In genomic region chr18:9017900-9018217, GRCh38 we compare ENCODE assay signal across 8 cellular contexts.
DNase-seq lines count a peak whose midpoint lies in the region; ATAC-seq, FAIRE-seq and TF ChIP-seq lines count a peak whose summit lies in the region.

No MANE protein-coding gene starts in this region.

- H3K4me3 ChIP-seq in GM12875 (ENCODE audit: low read depth, low read length) (peak overlapping the region; percentile 18), PC-9 (peak overlapping the region; percentile 49; the same call in 1 of the 2 replicates), H1 (ENCODE audit: extremely low read depth in 1 of 4, insufficient read depth in 2 of 4, low read depth in 3 of 4, low read length in 4 of 4) (no peak overlapping the region), skeletal muscle cell (ENCODE audit: low read depth, low read length) (peak overlapping the region; percentile 22)

- H3K27ac ChIP-seq in PC-9, result peak overlapping the region; percentile 92
- no peak overlapping the region for H3K27ac ChIP-seq in H1 (ENCODE audit: low read depth, low read length)

- peak overlapping the region; percentile 31 for H2BK120ac ChIP-seq in H1 (replicated peaks; ENCODE audit: low read depth, low read length)

- H3K4me1 ChIP-seq in PC-9 (replicated peaks; ENCODE audit: insufficient read depth) (peaks cover 35% of the 10 kb centered on the region), H1 (replicated peaks in 1 of 4; ENCODE audit: control insufficient read depth in 3 of 4, insufficient read depth in 4 of 4, low read length in 3 of 4) (peaks cover 3 to 16% (median 11%) of the 10 kb centered on the region in 4 experiments)

- H3K79me2 ChIP-seq in PC-9 (ENCODE audit: low read depth) (no peaks in the 10 kb centered on the region), H1 (ENCODE audit: control insufficient read depth in 1 of 2, insufficient read depth in 2 of 2, low read length in 2 of 2) (no peaks in the 10 kb centered on the region)

- H3K36me3 ChIP-seq in PC-9 (ENCODE audit: low read depth) (no peaks in the 10 kb centered on the region), H1 (ENCODE audit: control insufficient read depth in 2 of 4, insufficient read depth in 4 of 4, low read length in 3 of 4) (no peaks in the 10 kb centered on the region)

- no peak overlapping the region for H3K14ac ChIP-seq in H1 (ENCODE audit: insufficient read length)

- H2BK20ac ChIP-seq in H1 (ENCODE audit: low read length), result peak overlapping the region; percentile 63; the same call in 1 of the 2 replicates

- H4K5ac ChIP-seq in H1 (ENCODE audit: insufficient read length, low read depth, low read length), result no peak overlapping the region

- H3K4ac ChIP-seq in H1 (replicated peaks; ENCODE audit: insufficient read length, low read depth, low read length), result no peak overlapping the region

- ATAC-seq in GM19035 (IDR thresholded peaks at IDR 0.05; ENCODE audit: unreplicated experiment) (no peak), GM19395 (IDR thresholded peaks at IDR 0.05; ENCODE audit: unreplicated experiment) (no peak), HG02610 (IDR thresholded peaks at IDR 0.05; ENCODE audit: unreplicated experiment) (no peak)

- peak overlapping the region; percentile 83 for H3K4me2 ChIP-seq in PC-9
- H3K4me2 ChIP-seq in H1 (ENCODE audit: insufficient read depth in 1 of 2, low read depth in 2 of 2, low read length in 2 of 2), result 0 out of 4 replicates have a peak overlapping the region, but pooled peaks of 1 of the 2 experiments have one; percentile 7

- no peak for TF ChIP-seq EP300 in H1 (IDR thresholded peaks at IDR 0.05; ENCODE audit: borderline replicate concordance in 1 of 2, low read depth in 2 of 2, low read length in 2 of 2)

- H2AK5ac ChIP-seq in H1 (ENCODE audit: low read depth, low read length), result no peak overlapping the region

- H2BK12ac ChIP-seq in H1 (ENCODE audit: low read depth, low read length), result peak overlapping the region; percentile 87

- no peak overlapping the region for H3K56ac ChIP-seq in H1 (replicated peaks; ENCODE audit: insufficient read length, low read depth, low read length)

- H3K27me3 ChIP-seq in PC-9 (ENCODE audit: insufficient read depth, low read depth), result no peaks in the 10 kb centered on the region
- H3K27me3 ChIP-seq in H1 (replicated peaks in 1 of 4; ENCODE audit: control insufficient read depth in 3 of 4, extremely low read depth in 1 of 4, insufficient read depth in 3 of 4, low read length in 3 of 4), result no peaks in the 10 kb centered on the region; a peak in 2 of 7 replicates

- no peak overlapping the region for H3K9ac ChIP-seq in H1 (replicated peaks in 1 of 4; ENCODE audit: extremely low read depth in 1 of 4, low read depth in 3 of 4, low read length in 3 of 4)

- H3K9me3 ChIP-seq in PC-9 (ENCODE audit: insufficient read depth, low read depth) (no peaks in the 10 kb centered on the region; the same call in 1 of the 2 replicates), H1 (ENCODE audit: insufficient read depth in 2 of 2, low read depth in 1 of 2, low read length in 1 of 2) (no peaks in the 10 kb centered on the region)

- H2BK5ac ChIP-seq in H1 (ENCODE audit: low read depth, low read length), result peak overlapping the region; percentile 40; the same call in 1 of the 2 replicates

- no peaks in the 10 kb centered on the region for H3K79me1 ChIP-seq in H1 (ENCODE audit: low read depth, low read length)

- H3K23ac ChIP-seq in H1 (ENCODE audit: insufficient read length), result no peak overlapping the region

- POLR2A ChIA-PET in PC-9 (lab: Charles Lee; ENCODE audit: unreplicated experiment), result no interaction called here
- POLR2A ChIA-PET in H1 (lab: Charles Lee; ENCODE audit: partially characterized antibody), result interaction anchor here (1.7 kb wide), 1 partner anchor 121 kb away, joined by 9 read pairs; no protein-coding TSS in a partner anchor

- intact Hi-C loops in PC-9 (cut with micrococcal nuclease; ENCODE audit: unreplicated experiment), result no loop called here

- no peaks in the 10 kb centered on the region for H4K20me1 ChIP-seq in PC-9 (ENCODE audit: insufficient read depth)
- no peaks in the 10 kb centered on the region for H4K20me1 ChIP-seq in H1 (replicated peaks in 1 of 2; ENCODE audit: control insufficient read depth in 1 of 2, insufficient read depth in 2 of 2, low read length in 2 of 2)

- peaks cover 34% of the 10 kb centered on the region for H3F3A ChIP-seq in PC-9 (ENCODE audit: insufficient read depth, low read depth)

- no peak for FAIRE-seq in H1 (lab: Jason Lieb, UNC)

- TF ChIP-seq RAD21 in H1 (IDR thresholded peaks at IDR 0.05 in 1 of 2, conservative IDR thresholded peaks at IDR 0.05 in 1 of 2; ENCODE audit: low read depth in 2 of 2, low read length in 2 of 2), result no peak

- no peaks in the 10 kb centered on the region for H3K9me2 ChIP-seq in PC-9 (ENCODE audit: insufficient read depth)

- WGBS in H1 (ENCODE audit: extremely low coverage in 1 of 2, insufficient coverage in 1 of 2, insufficient read length in 1 of 2, insufficient replicate concordance in 2 of 2, low coverage in 1 of 2, low lambda C conversion rate in 2 of 2, missing lambda C conversion rate in 1 of 2), 2 experiments, result 86% methylated on average over 6 of the region's 6 CpGs; no CpG with 5 or more reads in 1 of the 2 experiments

- H3K18ac ChIP-seq in H1 (ENCODE audit: extremely low read depth, low read length), result 0 out of 2 replicates have a peak overlapping the region, but pooled peaks have one; percentile 17

- BruUV-seq in PC-9 (replicated peaks; lab: Mats Ljungman, UMichigan), result no TSS peak

- H4K91ac ChIP-seq in H1 (replicated peaks; ENCODE audit: insufficient read length, low read length), result peak overlapping the region; percentile 94

- H2BK15ac ChIP-seq in H1 (ENCODE audit: low read length), result peak overlapping the region; percentile 13; the same call in 1 of the 2 replicates

- CTCF ChIA-PET in PC-9 (lab: Charles Lee), result no interaction called here
- CTCF ChIA-PET in H1 (lab: Charles Lee; ENCODE audit: partially characterized antibody), result no interaction called here

- H2AFZ ChIP-seq in PC-9 (peak overlapping the region; percentile 75), H1 (ENCODE audit: low read length) (peak overlapping the region; percentile 81)

- no peak for TF ChIP-seq CTCF in GM12875 (IDR thresholded peaks at IDR 0.05; ENCODE audit: borderline replicate concordance, insufficient read depth, low read depth, low read length)
- TF ChIP-seq CTCF in PC-9 (conservative IDR thresholded peaks at IDR 0.05), result no peak
- TF ChIP-seq CTCF in H1 (IDR thresholded peaks at IDR 0.05; ENCODE audit: control extremely low read depth in 1 of 3, insufficient read depth in 1 of 3, low read depth in 1 of 3, low read length in 3 of 3), result no peak

- DNase-seq in PC-9, result peak in 1 of 2 experiments; percentile 72
- DNase-seq in H1 (ENCODE audit: low read depth in 1 of 2, low spot score in 2 of 2), result no peak
- peak; percentile 49 for DNase-seq in skeletal muscle cell (ENCODE audit: low read depth)
- no peak for DNase-seq in activated CD4-positive, alpha-beta T cell treated with anti-CD3 and anti-CD28 coated beads for 48 hours

- H4K8ac ChIP-seq in H1 (ENCODE audit: extremely low read depth, insufficient read depth, low read length), result peak overlapping the region; percentile 22

- no peak for TF ChIP-seq POLR2A in H1 (IDR thresholded peaks at IDR 0.05; ENCODE audit: control extremely low read depth in 1 of 2, low read depth in 2 of 2, low read length in 2 of 2)

- no peaks in the 10 kb centered on the region for H3K23me2 ChIP-seq in H1 (ENCODE audit: low read depth, low read length)

TF ChIP-seq in H1, 55 proteins besides CTCF, POLR2A, EP300 and RAD21:
- TF ChIP-seq SUZ12 (IDR thresholded peaks at IDR 0.05; ENCODE audit: low read length) (no peak), RFX5 (IDR thresholded peaks at IDR 0.05; ENCODE audit: borderline replicate concordance, low read depth, low read length) (no peak), BRCA1 (IDR thresholded peaks at IDR 0.05; ENCODE audit: low read depth, low read length) (no peak)
- TF ChIP-seq, protein P1, sequence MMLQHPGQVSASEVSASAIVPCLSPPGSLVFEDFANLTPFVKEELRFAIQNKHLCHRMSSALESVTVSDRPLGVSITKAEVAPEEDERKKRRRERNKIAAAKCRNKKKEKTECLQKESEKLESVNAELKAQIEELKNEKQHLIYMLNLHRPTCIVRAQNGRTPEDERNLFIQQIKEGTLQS (IDR thresholded peaks at IDR 0.05; ENCODE audit: insufficient read depth, low read depth, low read length), result no peak

Comparison
In these comparisons a context has a peak if more than half of its experiments do, and no peak if none do; other contexts are left out.
1. H3K4me3 ChIP-seq: peak in GM12875 (single experiment), PC-9 (single experiment) and skeletal muscle cell (single experiment); none in H1 (0 of 4).